ENCODE assay signal across 1 cellular context in the genomic region with DNA sequence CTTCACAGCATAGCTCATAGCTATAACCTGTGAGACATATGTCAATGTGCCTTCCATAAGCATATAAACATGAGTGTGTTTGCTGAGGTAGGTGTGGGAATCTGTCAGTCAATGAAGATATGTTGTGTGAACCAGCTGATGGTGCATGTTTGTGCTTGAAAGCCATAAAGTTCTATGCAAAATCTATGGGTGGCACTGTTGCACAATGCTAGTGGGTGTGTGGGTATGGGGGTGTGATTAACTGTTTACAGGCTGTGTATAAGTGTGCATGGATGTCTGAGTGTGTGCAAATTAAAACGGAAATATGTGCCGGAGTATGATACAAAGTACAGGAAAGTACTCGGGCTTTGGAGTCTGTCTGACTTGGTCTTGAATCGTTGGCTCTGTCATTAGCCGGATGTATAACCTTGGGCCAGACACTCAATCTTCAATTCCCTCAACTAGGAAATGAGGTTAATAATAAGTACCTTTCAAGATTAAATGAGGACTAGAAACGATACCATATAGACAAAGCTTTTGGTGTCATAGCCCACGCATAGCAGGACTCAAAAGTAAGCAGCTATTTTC.
TF ChIP-seq lines count a peak whose summit lies in the region.

No MANE protein-coding gene starts in this region.

TF ChIP-seq in H1, 55 proteins besides CTCF, POLR2A, EP300 and RAD21 (continued from another document):
- TF ChIP-seq KDM1A (IDR thresholded peaks at IDR 0.05; ENCODE audit: borderline replicate concordance, low read length): no peak
- no peak for TF ChIP-seq RBBP5 (IDR thresholded peaks at IDR 0.05; ENCODE audit: borderline replicate concordance, low read depth, low read length)
- no peak for TF ChIP-seq RFX5 (IDR thresholded peaks at IDR 0.05; ENCODE audit: borderline replicate concordance, low read depth, low read length)
- no peak for TF ChIP-seq POLR2AphosphoS5 (IDR thresholded peaks at IDR 0.05; ENCODE audit: low read depth, low read length)
- TF ChIP-seq SRF (IDR thresholded peaks at IDR 0.05; ENCODE audit: low read depth, low read length): no peak
- TF ChIP-seq CTBP2 (IDR thresholded peaks at IDR 0.05; ENCODE audit: borderline replicate concordance, insufficient read depth, insufficient read length, low read length): no peak
- no peak for TF ChIP-seq KDM5A (IDR thresholded peaks at IDR 0.05; ENCODE audit: low read length)
- no peak for TF ChIP-seq TAF7 (optimal IDR thresholded peaks at IDR 0.05; ENCODE audit: borderline replicate concordance, low read depth, low read length)
- no peak for TF ChIP-seq SIN3A (conservative IDR thresholded peaks at IDR 0.05 in 1 of 2, IDR thresholded peaks at IDR 0.05 in 1 of 2; ENCODE audit: low read depth in 1 of 2, low read length in 2 of 2)
TF ChIP-seq in H1: peak in this region for 0.
